1 cellular context compared by ENCODE assay signal in genomic region chr3:188404124-188404523, GRCh38.
TF ChIP-seq lines count a peak whose summit lies in the region.

No MANE protein-coding gene starts in this region.

TF ChIP-seq in HepG2, 621 proteins besides CTCF, POLR2A, EP300 and RAD21 (continued from another document):
- TF ChIP-seq ZNF318 (CRISPR knock-in tag; IDR thresholded peaks at IDR 0.05): no peak
- peak; percentile 69 for TF ChIP-seq ZNF770 (CRISPR knock-in tag; IDR thresholded peaks at IDR 0.05)
TF ChIP-seq in HepG2: peak in this region for 2.
